Comparison of ENCODE assay signal across 17 cellular contexts in genomic region chr10:4296165-4296564, GRCh38.
DNase-seq lines count a peak whose midpoint lies in the region; ATAC-seq and TF ChIP-seq lines count a peak whose summit lies in the region.
"Had no signal": no experiment of that assay in that cellular context is flagged by ENCODE, and none has a peak within 500 bp of the region (broad histone marks: within the 10 kb centered on the region; RNA-seq: fewer than 3 reads in every experiment).

No MANE protein-coding gene starts in this region.

- H3K23ac ChIP-seq in mesendoderm (ENCODE audit: low read length): no peak overlapping the region

- no peaks in the 10 kb centered on the region for H3K36me3 ChIP-seq in mesendoderm (ENCODE audit: control insufficient read depth, insufficient read depth, low read length)
- H3K36me3 ChIP-seq: BLaER1, HAP-1 had no signal

- TF ChIP-seq CTCF in brain (conservative IDR thresholded peaks at IDR 0.05): no peak

- no peak overlapping the region for H2BK5ac ChIP-seq in mesendoderm (ENCODE audit: low read length)

- H3K27me3 Mint-ChIP-seq in brain: no peaks in the 10 kb centered on the region

- H3K36me3 Mint-ChIP-seq in brain: no peaks in the 10 kb centered on the region
- H3K36me3 Mint-ChIP-seq: CD8-positive, alpha-beta memory T cell had no signal

- H2BK15ac ChIP-seq in mesendoderm (replicated peaks; ENCODE audit: low read depth): no peak overlapping the region

- no peaks in the 10 kb centered on the region for H3K27me3 ChIP-seq in mesendoderm (ENCODE audit: insufficient read depth, low read length, poor library complexity)
- H3K27me3 ChIP-seq: BLaER1 had no signal

- H4K5ac ChIP-seq in mesendoderm (ENCODE audit: low read length): no peak overlapping the region

- H3K27ac ChIP-seq in mesendoderm (ENCODE audit: low read depth, low read length): no peak overlapping the region
- H3K27ac ChIP-seq: BLaER1, GM23248, HL-60 had no signal

- peak overlapping the region; percentile 11 to 89 (median 21) for H3K27ac Mint-ChIP-seq in brain

- no CpG with 5 or more reads among the region's 5 CpGs for WGBS in mesendoderm (ENCODE audit: extremely low coverage, insufficient coverage, low lambda C conversion rate)

- H3K56ac ChIP-seq in mesendoderm (ENCODE audit: low read length): no peak overlapping the region

- peaks cover 0 to 11% (median 0%) of the 10 kb centered on the region in 5 experiments for H3K9me3 Mint-ChIP-seq in brain
- H3K9me3 Mint-ChIP-seq: CD8-positive, alpha-beta memory T cell had no signal

- no peak overlapping the region for H4K8ac ChIP-seq in mesendoderm (ENCODE audit: low read depth, low read length)

- H3K4me3 Mint-ChIP-seq in brain: peak overlapping the region in 2 of 5 experiments; percentile 1 to 3
- H3K4me3 Mint-ChIP-seq: CD8-positive, alpha-beta memory T cell had no signal

- H2AK5ac ChIP-seq in mesendoderm (ENCODE audit: low read length): no peak overlapping the region

- H3K4me1 ChIP-seq in mesendoderm (ENCODE audit: control insufficient read depth, low read depth, low read length): no peaks in the 10 kb centered on the region
- H3K4me1 ChIP-seq: BLaER1, Caco-2, HAP-1 had no signal

- DNase-seq in NCI-H748 (lab: John Stamatoyannopoulos, UW; ENCODE audit: unreplicated experiment) (peak; percentile 1), NCI-H748 treated with DMSO at 0.1 percent for 48 hours (lab: John Stamatoyannopoulos, UW) (no peak), mesendoderm (peak; percentile 8), NAMALWA (ENCODE audit: low spot score) (no peak), amniotic stem cell (lab: John Stamatoyannopoulos, UW) (no peak)
- DNase-seq: 8988T; AML-193; Caco-2; CD8-positive, alpha-beta memory T cell; GF-D8; GM23248 had no signal

- no peak overlapping the region for H3K9ac ChIP-seq in mesendoderm (ENCODE audit: low read length)
- H3K9ac ChIP-seq: BLaER1, GM23248 had no signal

- H3K4me3 ChIP-seq in mesendoderm (ENCODE audit: low read length): no peak overlapping the region
- H3K4me3 ChIP-seq: BLaER1, GM23248, HAP-1 had no signal

- no peak overlapping the region for H3K4me2 ChIP-seq in mesendoderm (ENCODE audit: low read length)
- H3K4me2 ChIP-seq: BLaER1 had no signal

- H3K4me1 Mint-ChIP-seq in brain: peaks cover 43% of the 10 kb centered on the region
- H3K4me1 Mint-ChIP-seq: CD8-positive, alpha-beta memory T cell had no signal

- H3K79me1 ChIP-seq in mesendoderm (ENCODE audit: low read length): no peaks in the 10 kb centered on the region

- ATAC-seq in HG03196 (IDR thresholded peaks at IDR 0.05; ENCODE audit: unreplicated experiment) (no peak), GM21381 (IDR thresholded peaks at IDR 0.05; ENCODE audit: unreplicated experiment) (no peak)

- no peak overlapping the region for H2BK120ac ChIP-seq in mesendoderm (ENCODE audit: low read depth, low read length)

- H3K18ac ChIP-seq in mesendoderm (ENCODE audit: low read length): no peak overlapping the region

- no peak overlapping the region for H3K4ac ChIP-seq in mesendoderm (ENCODE audit: low read depth, low read length)

- H3K79me2 ChIP-seq in mesendoderm (ENCODE audit: control insufficient read depth, insufficient read depth, low read length): no peaks in the 10 kb centered on the region

Comparison
In these comparisons a context has a peak if more than half of its experiments do, and no peak if none do; other contexts are left out.
1. DNase-seq: peak in NCI-H748 (single experiment) and mesendoderm (single experiment); none in NCI-H748 treated with DMSO at 0.1 percent for 48 hours (single experiment), NAMALWA (single experiment) and amniotic stem cell (single experiment).